In genomic region chr11:33651555-33651954, GRCh38 we compare ENCODE assay signal across 33 cellular contexts. TPM values are rescaled to one million over a fixed set of nuclear protein-coding genes. Genes with fewer than 3 reads are reported as not detected.
"Had no signal": no experiment of that assay in that cellular context is flagged by ENCODE, and none has a peak within 500 bp of the region (broad histone marks: within the 10 kb centered on the region; RNA-seq: fewer than 3 reads in every experiment).

No MANE protein-coding gene starts in this region.

- H3K36me3 ChIP-seq: ascending aorta, breast epithelium, cardiac muscle cell, colonic mucosa, esophagus squamous epithelium, gastroesophageal sphincter, heart right ventricle had no signal

- H2AFZ ChIP-seq: hepatocyte had no signal

- H3K4me1 Mint-ChIP-seq: activated CD4-positive, alpha-beta memory T cell treated with anti-CD3 and anti-CD28 coated beads, Interleukin-2, amount 10 ng/mL, durations not matched to agents 7 days and 5 days; activated CD4-positive, alpha-beta T cell treated with anti-CD3 and anti-CD28 coated beads, Interleukin-2, amount 10 ng/mL, durations not matched to agents 7 days and 5 days; activated naive CD4-positive, alpha-beta T cell treated with anti-CD3 and anti-CD28 coated beads, Interleukin-2, amount 10 ng/mL, durations not matched to agents 7 days and 5 days; activated naive CD8-positive, alpha-beta T cell treated with anti-CD3 and anti-CD28 coated beads, Interleukin-2, amount 10 ng/mL, durations not matched to agents 7 days and 5 days had no signal

- H3K4me1 ChIP-seq: breast epithelium, colonic mucosa had no signal

- H3K4me3 ChIP-seq: ascending aorta, breast epithelium, cardiac muscle cell, colonic mucosa, esophagus squamous epithelium, gastroesophageal sphincter, heart right ventricle, hepatocyte had no signal

- H3K27ac Mint-ChIP-seq: activated CD4-positive, alpha-beta memory T cell treated with anti-CD3 and anti-CD28 coated beads, Interleukin-2, amount 10 ng/mL, durations not matched to agents 7 days and 5 days; activated CD4-positive, alpha-beta T cell treated with anti-CD3 and anti-CD28 coated beads, Interleukin-2, amount 10 ng/mL, durations not matched to agents 7 days and 5 days; activated naive CD4-positive, alpha-beta T cell treated with anti-CD3 and anti-CD28 coated beads, Interleukin-2, amount 10 ng/mL, durations not matched to agents 7 days and 5 days; activated naive CD4-positive, alpha-beta T cell treated with anti-CD3 and anti-CD28 coated beads, Interleukin-2, amount 50 U/mL, for 72 hours; activated naive CD8-positive, alpha-beta T cell treated with anti-CD3 and anti-CD28 coated beads, Interleukin-2, amount 10 ng/mL, durations not matched to agents 7 days and 5 days; activated T-cell treated with anti-CD3 and anti-CD28 coated beads, Interleukin-2, amount 50 U/mL, for 24 hours; activated T-cell treated with anti-CD3 and anti-CD28 coated beads, Interleukin-2, amount 50 U/mL, for 72 hours; brain; WTC11 had no signal

- H3K4me2 ChIP-seq: hepatocyte had no signal

- H3K9me3 Mint-ChIP-seq: activated CD4-positive, alpha-beta memory T cell treated with anti-CD3 and anti-CD28 coated beads, Interleukin-2, amount 10 ng/mL, durations not matched to agents 7 days and 5 days; activated CD4-positive, alpha-beta T cell treated with anti-CD3 and anti-CD28 coated beads, Interleukin-2, amount 10 ng/mL, durations not matched to agents 7 days and 5 days; activated naive CD4-positive, alpha-beta T cell treated with anti-CD3 and anti-CD28 coated beads, Interleukin-2, amount 10 ng/mL, durations not matched to agents 7 days and 5 days; activated naive CD4-positive, alpha-beta T cell treated with anti-CD3 and anti-CD28 coated beads, Interleukin-2, amount 50 U/mL, for 72 hours; activated naive CD8-positive, alpha-beta T cell treated with anti-CD3 and anti-CD28 coated beads, Interleukin-2, amount 10 ng/mL, durations not matched to agents 7 days and 5 days; activated T-cell treated with anti-CD3 and anti-CD28 coated beads, Interleukin-2, amount 50 U/mL, for 24 hours; activated T-cell treated with anti-CD3 and anti-CD28 coated beads, Interleukin-2, amount 50 U/mL, for 72 hours; brain had no signal

- H3K36me3 Mint-ChIP-seq: activated naive CD4-positive, alpha-beta T cell treated with anti-CD3 and anti-CD28 coated beads, Interleukin-2, amount 10 ng/mL, durations not matched to agents 7 days and 5 days; activated naive CD4-positive, alpha-beta T cell treated with anti-CD3 and anti-CD28 coated beads, Interleukin-2, amount 50 U/mL, for 72 hours; activated naive CD8-positive, alpha-beta T cell treated with anti-CD3 and anti-CD28 coated beads, Interleukin-2, amount 10 ng/mL, durations not matched to agents 7 days and 5 days; WTC11 had no signal

- ATAC-seq: activated naive CD4-positive, alpha-beta T cell treated with anti-CD3 and anti-CD28 coated beads, Interleukin-2, amount 50 U/mL, for 72 hours; activated T-cell treated with anti-CD3 and anti-CD28 coated beads, Interleukin-2, amount 50 U/mL, for 72 hours; gastroesophageal sphincter; WTC11 had no signal

- H3K9me3 ChIP-seq: ascending aorta, breast epithelium, colonic mucosa, esophagus squamous epithelium, gastroesophageal sphincter, heart right ventricle had no signal

- H3K27me3 ChIP-seq: ascending aorta, breast epithelium, cardiac muscle cell, colonic mucosa, esophagus squamous epithelium, gastroesophageal sphincter, heart right ventricle, hepatocyte had no signal

- H3K4me3 Mint-ChIP-seq: activated CD4-positive, alpha-beta memory T cell treated with anti-CD3 and anti-CD28 coated beads, Interleukin-2, amount 10 ng/mL, durations not matched to agents 7 days and 5 days; activated CD4-positive, alpha-beta T cell treated with anti-CD3 and anti-CD28 coated beads, Interleukin-2, amount 10 ng/mL, durations not matched to agents 7 days and 5 days; activated naive CD4-positive, alpha-beta T cell treated with anti-CD3 and anti-CD28 coated beads, Interleukin-2, amount 10 ng/mL, durations not matched to agents 7 days and 5 days; activated naive CD8-positive, alpha-beta T cell treated with anti-CD3 and anti-CD28 coated beads, Interleukin-2, amount 10 ng/mL, durations not matched to agents 7 days and 5 days; activated T-cell treated with anti-CD3 and anti-CD28 coated beads, Interleukin-2, amount 50 U/mL, for 24 hours; activated T-cell treated with anti-CD3 and anti-CD28 coated beads, Interleukin-2, amount 50 U/mL, for 72 hours; brain; WTC11 had no signal

- H3K79me2 ChIP-seq: hepatocyte had no signal

- DNase-seq: activated CD4-positive, alpha-beta memory T cell treated with anti-CD3 and anti-CD28 coated beads, Interleukin-2, amount 10 ng/mL, durations not matched to agents 7 days and 5 days; activated CD4-positive, alpha-beta T cell treated with anti-CD3 and anti-CD28 coated beads for 1 hour; activated CD4-positive, alpha-beta T cell treated with anti-CD3 and anti-CD28 coated beads for 4 hours; activated CD4-positive, alpha-beta T cell treated with anti-CD3 and anti-CD28 coated beads, Interleukin-2, amount 10 ng/mL, durations not matched to agents 7 days and 5 days; activated CD4-positive, alpha-beta T cell treated with anti-CD3 and anti-CD28 coated beads, Interleukin-2, amount 50 U/mL, for 4 hours; activated CD8-positive, alpha-beta memory T cell treated with anti-CD3 and anti-CD28 coated beads, Interleukin-2, amount 50 U/mL, for 48 hours; activated gamma-delta T cell; activated naive CD4-positive, alpha-beta T cell; activated naive CD4-positive, alpha-beta T cell treated with anti-CD3 and anti-CD28 coated beads, Interleukin-2, amount 10 ng/mL, durations not matched to agents 7 days and 5 days; activated naive CD8-positive, alpha-beta T cell treated with anti-CD3 and anti-CD28 coated beads, Interleukin-2, amount 10 ng/mL, durations not matched to agents 7 days and 5 days; activated T-cell treated with anti-CD3 and anti-CD28 coated beads for 4 hours; activated T-cell treated with anti-CD3 and anti-CD28 coated beads, Interleukin-2, amount 50 U/mL, for 24 hours; activated T-cell treated with anti-CD3 and anti-CD28 coated beads, Interleukin-2, amount 50 U/mL, for 72 hours; central memory CD4-positive, alpha-beta T cell; cerebellar nuclear complex; colonic mucosa; effector CD8-positive, alpha-beta T cell; esophagus squamous epithelium; foreskin melanocyte; heart right ventricle had no signal

- H3K27ac ChIP-seq: colonic mucosa, epithelial cell of prostate, esophagus squamous epithelium, gastroesophageal sphincter, heart right ventricle, hepatocyte, VCaP had no signal

RNA-seq across cellular contexts. Expression of gene C11orf91, which starts 49.1 kb away (rescaled TPM):
- total RNA-seq: activated CD4-positive, alpha-beta memory T cell treated with anti-CD3 and anti-CD28 coated beads, Interleukin-2, amount 10 ng/mL, durations not matched to agents 7 days and 5 days; activated naive CD4-positive, alpha-beta T cell treated with anti-CD3 and anti-CD28 coated beads, Interleukin-2, amount 50 U/mL, for 72 hours; activated T-cell treated with anti-CD3 and anti-CD28 coated beads, Interleukin-2, amount 50 U/mL, for 72 hours; ascending aorta; breast epithelium; cardiac muscle cell; colonic mucosa; dermis microvascular lymphatic vessel endothelial cell; esophagus squamous epithelium; fibroblast of lung; fibroblast of villous mesenchyme; gastroesophageal sphincter; hepatocyte had no signal
- polyA plus RNA-seq: hepatocyte had no signal
